25 cellular contexts compared by ENCODE assay signal in the genomic region with DNA sequence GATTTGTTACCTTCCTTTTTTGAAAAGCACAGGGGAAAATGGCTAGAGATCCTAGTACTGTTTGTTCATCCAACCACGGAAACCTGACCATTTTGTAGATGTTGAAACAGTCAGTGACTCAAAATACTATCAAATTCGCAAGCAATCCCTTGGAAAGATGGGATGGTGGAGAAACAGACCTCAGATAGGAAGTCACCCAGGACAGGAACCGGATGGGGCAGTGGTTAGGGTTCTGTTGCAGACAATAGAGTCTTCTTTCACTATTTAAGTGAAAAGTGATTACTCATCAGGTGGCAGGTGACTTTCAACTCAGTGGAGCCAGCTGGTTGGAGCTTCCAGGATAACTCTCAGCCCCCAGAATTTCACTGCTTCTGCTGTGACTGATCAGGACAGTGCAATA.
DNase-seq lines count a peak whose midpoint lies in the region; TF ChIP-seq lines count a peak whose summit lies in the region.
"Had no signal": no experiment of that assay in that cellular context is flagged by ENCODE, and none has a peak within 500 bp of the region (broad histone marks: within the 10 kb centered on the region; RNA-seq: fewer than 3 reads in every experiment).

No MANE protein-coding gene starts in this region.

- peaks cover 14% of the 10 kb centered on the region for H3K4me1 ChIP-seq in KMS-11 (ENCODE audit: low read depth, poor library complexity, severe bottlenecking)
- H3K4me1 ChIP-seq: BE2C, HAP-1, spleen had no signal

- H3K4me2 ChIP-seq in KMS-11, result peak overlapping the region; percentile 37; the same call in 1 of the 2 replicates

- H3K36me3 ChIP-seq in KMS-11 (ENCODE audit: insufficient read depth) (no peaks in the 10 kb centered on the region), brain microvascular endothelial cell (replicated peaks) (no peaks in the 10 kb centered on the region)
- H3K36me3 ChIP-seq: BE2C, cardiac muscle cell, HAP-1, spleen had no signal

- H3K27ac ChIP-seq in KMS-11 (no peak overlapping the region), brain microvascular endothelial cell (no peak overlapping the region)
- H3K27ac ChIP-seq: 22Rv1, cardiac muscle cell, SK-N-MC had no signal

- no peaks in the 10 kb centered on the region for H4K20me1 ChIP-seq in KMS-11 (ENCODE audit: insufficient read depth)

- no peaks in the 10 kb centered on the region for H3K79me2 ChIP-seq in KMS-11 (ENCODE audit: insufficient read depth, low read depth)

- H3K4me3 ChIP-seq in KMS-11 (IDR thresholded peaks at IDR 0.05; ENCODE audit: insufficient read depth, low read depth, low read length), result no peak overlapping the region
- no peak overlapping the region for H3K4me3 ChIP-seq in brain microvascular endothelial cell (ENCODE audit: low read depth, low read length)
- H3K4me3 ChIP-seq: cardiac muscle cell, HAP-1, SK-N-MC, spleen had no signal

- peak; percentile 50 for DNase-seq in DMS53 (lab: John Stamatoyannopoulos, UW)
- DNase-seq in DMS53 treated with DMSO at 0.1 percent for 48 hours (lab: John Stamatoyannopoulos, UW; ENCODE audit: unreplicated experiment), result no peak
- DNase-seq in SW480 (ENCODE audit: low spot score), result peak; percentile 53
- peak; percentile 18 for DNase-seq in iris pigment epithelial cell (ENCODE audit: low read depth)
- DNase-seq in brain microvascular endothelial cell, result no peak
- no peak for DNase-seq in AG20443 (ENCODE audit: low spot score)
- no peak for DNase-seq in T-helper 2 cell
- DNase-seq: activated CD4-positive, alpha-beta T cell treated with anti-CD3 and anti-CD28 coated beads for 1 hour; activated CD8-positive, alpha-beta memory T cell treated with anti-CD3 and anti-CD28 coated beads for 24 hours; activated naive CD8-positive, alpha-beta T cell treated with anti-CD3 and anti-CD28 coated beads, Interleukin-2, amount 50 U/mL, for 24 hours; BE2C; dermis blood vessel endothelial cell; kidney glomerular epithelial cell; mesenchymal stem cell; naive thymus-derived CD8-positive, alpha-beta T cell; NCI-H1105; NCI-H2107; NCI-H524; spleen; T-helper 9 cell had no signal

- no peak for TF ChIP-seq CTCF in KMS-11 (conservative IDR thresholded peaks at IDR 0.05; ENCODE audit: low read depth, low read length)
- TF ChIP-seq CTCF in brain microvascular endothelial cell (IDR thresholded peaks at IDR 0.05; ENCODE audit: low read depth, low read length, missing control alignments), result no peak

- in situ Hi-C loops in brain microvascular endothelial cell (cut with HindIII; ENCODE audit: low pct_ligation_motif_present, low sequenced_read_pairs), result no loop called here

- no peak overlapping the region for H2AFZ ChIP-seq in KMS-11 (ENCODE audit: low read depth)

- H3K27me3 ChIP-seq in KMS-11 (ENCODE audit: insufficient read depth, low read depth), result no peaks in the 10 kb centered on the region
- H3K27me3 ChIP-seq in brain microvascular endothelial cell (replicated peaks), result peaks cover 9% of the 10 kb centered on the region

- H3K9ac ChIP-seq in KMS-11, result no peak overlapping the region

Comparison
In these comparisons a context has a peak if more than half of its experiments do, and no peak if none do; other contexts are left out.
1. DNase-seq: peak in DMS53 (single experiment), SW480 (single experiment) and iris pigment epithelial cell (single experiment); none in DMS53 treated with DMSO at 0.1 percent for 48 hours (single experiment), brain microvascular endothelial cell (single experiment), AG20443 (single experiment) and T-helper 2 cell (0 of 5).